ENCODE assay signal across 1 cellular context in the genomic region with DNA sequence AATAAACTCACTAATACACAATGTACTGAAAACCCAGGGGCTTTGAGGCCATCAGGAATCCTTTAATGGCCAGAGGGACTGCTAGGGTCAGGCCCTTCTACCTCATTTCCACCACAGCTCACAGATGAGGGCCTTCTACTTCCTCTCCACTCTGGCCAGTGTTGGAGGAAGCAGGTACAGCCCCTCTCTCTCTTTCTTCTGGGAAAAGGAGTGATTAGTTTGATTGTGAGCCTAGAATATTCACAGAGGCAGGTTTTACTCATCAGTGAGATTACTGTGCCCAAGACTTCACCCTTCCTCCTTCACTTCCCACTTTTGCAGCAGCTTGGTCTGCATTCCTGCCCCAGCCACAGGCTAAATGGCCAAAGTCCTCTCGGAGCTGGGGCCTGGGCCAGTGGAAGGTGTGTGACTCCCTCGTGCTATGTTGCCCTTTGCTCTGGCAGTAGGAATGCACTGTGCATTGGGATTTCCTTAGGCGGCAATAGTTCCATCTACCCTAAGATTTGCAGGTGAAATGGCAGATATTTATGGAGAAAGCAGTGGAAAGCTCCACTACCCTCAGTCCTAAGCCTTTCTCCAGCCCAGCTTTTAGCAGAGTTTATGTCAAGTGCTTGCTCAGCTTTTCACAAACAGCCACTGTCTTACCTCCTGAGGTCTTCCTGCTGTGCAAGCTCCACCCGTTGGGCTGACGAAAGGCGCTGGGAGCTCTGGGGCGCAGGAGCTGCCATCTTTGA.
TF ChIP-seq lines count a peak whose summit lies in the region.

No MANE protein-coding gene starts in this region.

TF ChIP-seq in A549, 52 proteins besides CTCF, POLR2A, EP300 and RAD21:
- TF ChIP-seq FOSL2 (IDR thresholded peaks at IDR 0.05) (no peak), FOSL2 (CRISPR knock-in tag; IDR thresholded peaks at IDR 0.05) (no peak), CEBPB (IDR thresholded peaks at IDR 0.05) (no peak), FOSB (CRISPR knock-in tag; IDR thresholded peaks at IDR 0.05) (no peak), SMC3 (IDR thresholded peaks at IDR 0.05) (no peak), RCOR1 (IDR thresholded peaks at IDR 0.05; ENCODE audit: low read depth, low read length) (no peak), NPAS2 (CRISPR knock-in tag; IDR thresholded peaks at IDR 0.05; ENCODE audit: borderline replicate concordance) (no peak), ZNF302 (CRISPR knock-in tag; IDR thresholded peaks at IDR 0.05) (no peak), FOXS1 (CRISPR knock-in tag; IDR thresholded peaks at IDR 0.05) (no peak), HOXB13 (CRISPR knock-in tag; IDR thresholded peaks at IDR 0.05; ENCODE audit: low read depth) (no peak), MYC (IDR thresholded peaks at IDR 0.05; ENCODE audit: borderline replicate concordance, low read length) (no peak), HDAC2 (IDR thresholded peaks at IDR 0.05) (no peak), EHF (CRISPR knock-in tag; IDR thresholded peaks at IDR 0.05) (no peak), MAZ (IDR thresholded peaks at IDR 0.05; ENCODE audit: borderline replicate concordance, low read depth, low read length) (no peak), KDM1A (IDR thresholded peaks at IDR 0.05; ENCODE audit: low read depth) (no peak), MAX (IDR thresholded peaks at IDR 0.05) (no peak), PHF8 (IDR thresholded peaks at IDR 0.05; ENCODE audit: borderline replicate concordance, low read depth) (no peak), TFCP2L1 (CRISPR knock-in tag; IDR thresholded peaks at IDR 0.05) (no peak)
- TF ChIP-seq, protein P1, sequence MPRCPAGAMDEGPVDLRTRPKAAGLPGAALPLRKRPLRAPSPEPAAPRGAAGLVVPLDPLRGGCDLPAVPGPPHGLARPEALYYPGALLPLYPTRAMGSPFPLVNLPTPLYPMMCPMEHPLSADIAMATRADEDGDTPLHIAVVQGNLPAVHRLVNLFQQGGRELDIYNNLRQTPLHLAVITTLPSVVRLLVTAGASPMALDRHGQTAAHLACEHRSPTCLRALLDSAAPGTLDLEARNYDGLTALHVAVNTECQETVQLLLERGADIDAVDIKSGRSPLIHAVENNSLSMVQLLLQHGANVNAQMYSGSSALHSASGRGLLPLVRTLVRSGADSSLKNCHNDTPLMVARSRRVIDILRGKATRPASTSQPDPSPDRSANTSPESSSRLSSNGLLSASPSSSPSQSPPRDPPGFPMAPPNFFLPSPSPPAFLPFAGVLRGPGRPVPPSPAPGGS (IDR thresholded peaks at IDR 0.05), result no peak
- TF ChIP-seq, protein P2, sequence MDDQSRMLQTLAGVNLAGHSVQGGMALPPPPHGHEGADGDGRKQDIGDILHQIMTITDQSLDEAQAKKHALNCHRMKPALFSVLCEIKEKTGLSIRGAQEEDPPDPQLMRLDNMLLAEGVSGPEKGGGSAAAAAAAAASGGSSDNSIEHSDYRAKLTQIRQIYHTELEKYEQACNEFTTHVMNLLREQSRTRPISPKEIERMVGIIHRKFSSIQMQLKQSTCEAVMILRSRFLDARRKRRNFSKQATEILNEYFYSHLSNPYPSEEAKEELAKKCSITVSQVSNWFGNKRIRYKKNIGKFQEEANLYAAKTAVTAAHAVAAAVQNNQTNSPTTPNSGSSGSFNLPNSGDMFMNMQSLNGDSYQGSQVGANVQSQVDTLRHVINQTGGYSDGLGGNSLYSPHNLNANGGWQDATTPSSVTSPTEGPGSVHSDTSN (IDR thresholded peaks at IDR 0.05), result no peak
